1 cellular context compared by ENCODE assay signal in the genomic region with DNA sequence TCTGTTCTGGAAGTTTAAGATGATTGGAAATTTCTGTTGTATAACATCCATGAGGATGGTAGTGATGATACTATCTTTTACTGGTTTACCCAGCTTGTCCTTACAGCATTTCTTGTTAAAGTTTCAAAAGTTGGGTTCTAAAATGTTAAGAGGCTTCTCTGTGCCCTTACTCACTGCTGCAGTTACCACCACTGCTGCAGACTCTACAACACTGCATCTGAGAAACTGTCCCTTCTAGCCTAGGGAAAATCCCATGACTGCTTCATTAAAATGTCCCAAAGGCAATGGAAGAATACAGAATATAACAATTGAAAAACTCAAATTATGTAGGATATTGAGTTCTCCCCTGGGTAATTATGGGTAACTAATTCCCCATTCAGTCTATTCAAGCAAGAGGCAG.
TF ChIP-seq lines count a peak whose summit lies in the region.

No MANE protein-coding gene starts in this region.

TF ChIP-seq in GM12878, 131 proteins besides CTCF, POLR2A, EP300 and RAD21:
- TF ChIP-seq NRF1 (conservative IDR thresholded peaks at IDR 0.05; ENCODE audit: low read depth, low read length) = no peak
- TF ChIP-seq BRCA1 (IDR thresholded peaks at IDR 0.05; ENCODE audit: low read depth, low read length) = no peak
- TF ChIP-seq IKZF1 (conservative IDR thresholded peaks at IDR 0.05) = 0 out of 2 replicates have a peak, but pooled peaks have one; percentile 28
- no peak for TF ChIP-seq POLR2AphosphoS5 (IDR thresholded peaks at IDR 0.05; ENCODE audit: low read length)
- TF ChIP-seq SMC3 (IDR thresholded peaks at IDR 0.05; ENCODE audit: borderline replicate concordance, low read length) = no peak
- no peak for TF ChIP-seq BMI1 (IDR thresholded peaks at IDR 0.05; ENCODE audit: borderline replicate concordance)
- TF ChIP-seq, protein P1, sequence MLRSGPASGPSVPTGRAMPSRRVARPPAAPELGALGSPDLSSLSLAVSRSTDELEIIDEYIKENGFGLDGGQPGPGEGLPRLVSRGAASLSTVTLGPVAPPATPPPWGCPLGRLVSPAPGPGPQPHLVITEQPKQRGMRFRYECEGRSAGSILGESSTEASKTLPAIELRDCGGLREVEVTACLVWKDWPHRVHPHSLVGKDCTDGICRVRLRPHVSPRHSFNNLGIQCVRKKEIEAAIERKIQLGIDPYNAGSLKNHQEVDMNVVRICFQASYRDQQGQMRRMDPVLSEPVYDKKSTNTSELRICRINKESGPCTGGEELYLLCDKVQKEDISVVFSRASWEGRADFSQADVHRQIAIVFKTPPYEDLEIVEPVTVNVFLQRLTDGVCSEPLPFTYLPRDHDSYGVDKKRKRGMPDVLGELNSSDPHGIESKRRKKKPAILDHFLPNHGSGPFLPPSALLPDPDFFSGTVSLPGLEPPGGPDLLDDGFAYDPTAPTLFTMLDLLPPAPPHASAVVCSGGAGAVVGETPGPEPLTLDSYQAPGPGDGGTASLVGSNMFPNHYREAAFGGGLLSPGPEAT (IDR thresholded peaks at IDR 0.05; ENCODE audit: low read depth) = 0 out of 2 replicates have a peak, but pooled peaks have one; percentile 49
- no peak for TF ChIP-seq RELA (IDR thresholded peaks at IDR 0.05; ENCODE audit: borderline replicate concordance, partially characterized antibody)
- TF ChIP-seq, protein P2, sequence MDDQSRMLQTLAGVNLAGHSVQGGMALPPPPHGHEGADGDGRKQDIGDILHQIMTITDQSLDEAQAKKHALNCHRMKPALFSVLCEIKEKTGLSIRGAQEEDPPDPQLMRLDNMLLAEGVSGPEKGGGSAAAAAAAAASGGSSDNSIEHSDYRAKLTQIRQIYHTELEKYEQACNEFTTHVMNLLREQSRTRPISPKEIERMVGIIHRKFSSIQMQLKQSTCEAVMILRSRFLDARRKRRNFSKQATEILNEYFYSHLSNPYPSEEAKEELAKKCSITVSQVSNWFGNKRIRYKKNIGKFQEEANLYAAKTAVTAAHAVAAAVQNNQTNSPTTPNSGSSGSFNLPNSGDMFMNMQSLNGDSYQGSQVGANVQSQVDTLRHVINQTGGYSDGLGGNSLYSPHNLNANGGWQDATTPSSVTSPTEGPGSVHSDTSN (IDR thresholded peaks at IDR 0.05; ENCODE audit: insufficient replicate concordance, low read depth, low read length) = no peak
- TF ChIP-seq, protein P3, sequence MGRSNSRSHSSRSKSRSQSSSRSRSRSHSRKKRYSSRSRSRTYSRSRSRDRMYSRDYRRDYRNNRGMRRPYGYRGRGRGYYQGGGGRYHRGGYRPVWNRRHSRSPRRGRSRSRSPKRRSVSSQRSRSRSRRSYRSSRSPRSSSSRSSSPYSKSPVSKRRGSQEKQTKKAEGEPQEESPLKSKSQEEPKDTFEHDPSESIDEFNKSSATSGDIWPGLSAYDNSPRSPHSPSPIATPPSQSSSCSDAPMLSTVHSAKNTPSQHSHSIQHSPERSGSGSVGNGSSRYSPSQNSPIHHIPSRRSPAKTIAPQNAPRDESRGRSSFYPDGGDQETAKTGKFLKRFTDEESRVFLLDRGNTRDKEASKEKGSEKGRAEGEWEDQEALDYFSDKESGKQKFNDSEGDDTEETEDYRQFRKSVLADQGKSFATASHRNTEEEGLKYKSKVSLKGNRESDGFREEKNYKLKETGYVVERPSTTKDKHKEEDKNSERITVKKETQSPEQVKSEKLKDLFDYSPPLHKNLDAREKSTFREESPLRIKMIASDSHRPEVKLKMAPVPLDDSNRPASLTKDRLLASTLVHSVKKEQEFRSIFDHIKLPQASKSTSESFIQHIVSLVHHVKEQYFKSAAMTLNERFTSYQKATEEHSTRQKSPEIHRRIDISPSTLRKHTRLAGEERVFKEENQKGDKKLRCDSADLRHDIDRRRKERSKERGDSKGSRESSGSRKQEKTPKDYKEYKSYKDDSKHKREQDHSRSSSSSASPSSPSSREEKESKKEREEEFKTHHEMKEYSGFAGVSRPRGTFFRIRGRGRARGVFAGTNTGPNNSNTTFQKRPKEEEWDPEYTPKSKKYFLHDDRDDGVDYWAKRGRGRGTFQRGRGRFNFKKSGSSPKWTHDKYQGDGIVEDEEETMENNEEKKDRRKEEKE (IDR thresholded peaks at IDR 0.05) = no peak
- no peak for TF ChIP-seq KDM1A (IDR thresholded peaks at IDR 0.05; ENCODE audit: borderline replicate concordance)
- no peak for TF ChIP-seq TAF1 (IDR thresholded peaks at IDR 0.05; ENCODE audit: borderline replicate concordance, low read depth, low read length)
- TF ChIP-seq, protein P4, sequence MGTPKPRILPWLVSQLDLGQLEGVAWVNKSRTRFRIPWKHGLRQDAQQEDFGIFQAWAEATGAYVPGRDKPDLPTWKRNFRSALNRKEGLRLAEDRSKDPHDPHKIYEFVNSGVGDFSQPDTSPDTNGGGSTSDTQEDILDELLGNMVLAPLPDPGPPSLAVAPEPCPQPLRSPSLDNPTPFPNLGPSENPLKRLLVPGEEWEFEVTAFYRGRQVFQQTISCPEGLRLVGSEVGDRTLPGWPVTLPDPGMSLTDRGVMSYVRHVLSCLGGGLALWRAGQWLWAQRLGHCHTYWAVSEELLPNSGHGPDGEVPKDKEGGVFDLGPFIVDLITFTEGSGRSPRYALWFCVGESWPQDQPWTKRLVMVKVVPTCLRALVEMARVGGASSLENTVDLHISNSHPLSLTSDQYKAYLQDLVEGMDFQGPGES (IDR thresholded peaks at IDR 0.05) = no peak
- no peak for TF ChIP-seq SRF (IDR thresholded peaks at IDR 0.05; ENCODE audit: low read depth in 2 of 2, low read length in 2 of 2)
- TF ChIP-seq IKZF2 (IDR thresholded peaks at IDR 0.05) = 0 out of 4 replicates have a peak, but pooled peaks of 1 of the 2 experiments have one; percentile 7
- no peak for TF ChIP-seq RFX5 (IDR thresholded peaks at IDR 0.05; ENCODE audit: low read depth, low read length)
- TF ChIP-seq KAT2A (conservative IDR thresholded peaks at IDR 0.05; ENCODE audit: control insufficient read depth, low read depth, low read length) = no peak
- TF ChIP-seq DPF2 (IDR thresholded peaks at IDR 0.05) = no peak
- TF ChIP-seq, protein P5, sequence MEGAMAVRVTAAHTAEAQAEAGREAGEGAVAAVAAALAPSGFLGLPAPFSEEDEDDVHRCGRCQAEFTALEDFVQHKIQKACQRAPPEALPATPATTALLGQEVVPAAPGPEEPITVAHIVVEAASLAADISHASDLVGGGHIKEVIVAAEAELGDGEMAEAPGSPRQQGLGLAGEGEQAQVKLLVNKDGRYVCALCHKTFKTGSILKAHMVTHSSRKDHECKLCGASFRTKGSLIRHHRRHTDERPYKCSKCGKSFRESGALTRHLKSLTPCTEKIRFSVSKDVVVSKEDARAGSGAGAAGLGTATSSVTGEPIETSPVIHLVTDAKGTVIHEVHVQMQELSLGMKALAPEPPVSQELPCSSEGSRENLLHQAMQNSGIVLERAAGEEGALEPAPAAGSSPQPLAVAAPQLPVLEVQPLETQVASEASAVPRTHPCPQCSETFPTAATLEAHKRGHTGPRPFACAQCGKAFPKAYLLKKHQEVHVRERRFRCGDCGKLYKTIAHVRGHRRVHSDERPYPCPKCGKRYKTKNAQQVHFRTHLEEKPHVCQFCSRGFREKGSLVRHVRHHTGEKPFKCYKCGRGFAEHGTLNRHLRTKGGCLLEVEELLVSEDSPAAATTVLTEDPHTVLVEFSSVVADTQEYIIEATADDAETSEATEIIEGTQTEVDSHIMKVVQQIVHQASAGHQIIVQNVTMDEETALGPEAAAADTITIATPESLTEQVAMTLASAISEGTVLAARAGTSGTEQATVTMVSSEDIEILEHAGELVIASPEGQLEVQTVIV (IDR thresholded peaks at IDR 0.05; ENCODE audit: borderline replicate concordance, partially characterized antibody) = no peak
- TF ChIP-seq, protein P6, sequence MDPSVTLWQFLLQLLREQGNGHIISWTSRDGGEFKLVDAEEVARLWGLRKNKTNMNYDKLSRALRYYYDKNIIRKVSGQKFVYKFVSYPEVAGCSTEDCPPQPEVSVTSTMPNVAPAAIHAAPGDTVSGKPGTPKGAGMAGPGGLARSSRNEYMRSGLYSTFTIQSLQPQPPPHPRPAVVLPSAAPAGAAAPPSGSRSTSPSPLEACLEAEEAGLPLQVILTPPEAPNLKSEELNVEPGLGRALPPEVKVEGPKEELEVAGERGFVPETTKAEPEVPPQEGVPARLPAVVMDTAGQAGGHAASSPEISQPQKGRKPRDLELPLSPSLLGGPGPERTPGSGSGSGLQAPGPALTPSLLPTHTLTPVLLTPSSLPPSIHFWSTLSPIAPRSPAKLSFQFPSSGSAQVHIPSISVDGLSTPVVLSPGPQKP (IDR thresholded peaks at IDR 0.05; ENCODE audit: low read depth, low read length) = no peak
TF ChIP-seq in GM12878: peak in this region for 3.
